22 cellular contexts compared by ENCODE assay signal in the genomic region with DNA sequence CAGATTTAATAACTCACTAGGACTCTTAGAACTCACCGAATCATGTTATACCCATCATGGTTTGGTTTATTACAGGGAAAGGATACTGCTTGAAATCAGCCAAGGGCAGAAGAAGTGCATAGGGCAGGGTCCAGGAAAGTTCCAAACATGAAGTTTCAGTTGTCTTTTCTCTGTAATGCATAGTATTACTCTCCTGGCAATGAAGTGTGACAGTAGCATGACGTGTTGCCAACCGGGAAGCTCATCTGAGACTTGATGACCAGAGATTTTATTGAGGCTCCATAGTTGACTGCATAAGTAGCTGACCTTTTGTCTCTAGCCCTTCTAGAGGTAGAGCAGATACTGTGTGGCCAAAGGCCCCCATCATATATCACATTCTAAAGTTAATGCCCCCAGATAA.
DNase-seq lines count a peak whose midpoint lies in the region; ATAC-seq and FAIRE-seq lines count a peak whose summit lies in the region.
"Had no signal": no experiment of that assay in that cellular context is flagged by ENCODE, and none has a peak within 500 bp of the region (broad histone marks: within the 10 kb centered on the region; RNA-seq: fewer than 3 reads in every experiment).

No MANE protein-coding gene starts in this region.

- no peaks in the 10 kb centered on the region for H3K27me3 ChIP-seq in small intestine (ENCODE audit: control insufficient read depth in 2 of 2, insufficient read depth in 2 of 2, low read length in 2 of 2)
- H3K27me3 ChIP-seq in Karpas-422 (ENCODE audit: low read length): no peaks in the 10 kb centered on the region
- H3K27me3 ChIP-seq: pancreas, SJSA1, uterus had no signal

- DNase-seq in left kidney (ENCODE audit: low read depth, low spot score) (peak; percentile 92), small intestine (no peak), Karpas-422 (no peak), retina (no peak)
- no peak for DNase-seq in stimulated activated CD4-positive, alpha-beta T cell treated with anti-CD3 and anti-CD28 coated beads, Interleukin-15, amount 100 ng/mL, for 24 hours
- DNase-seq: activated B cell treated with CpG ODN at 0.5 μM for 24 hours; activated CD4-positive, alpha-beta memory T cell treated with anti-CD3 and anti-CD28 coated beads, Interleukin-2, amount 10 ng/mL, durations not matched to agents 7 days and 5 days; activated naive CD4-positive, alpha-beta T cell treated with anti-CD3 and anti-CD28 coated beads, Interleukin-2, amount 50 U/mL, for 16 hours; activated T-cell treated with anti-CD3 and anti-CD28 coated beads, Interleukin-2, amount 50 U/mL, for 1 hour; head of caudate nucleus; HFFc6; mesenchymal stem cell; naive thymus-derived CD4-positive, alpha-beta T cell; pancreas; PC-9; uterus had no signal

- H3K4me1 ChIP-seq in small intestine (ENCODE audit: control insufficient read depth in 2 of 2, insufficient read depth in 1 of 2, low read depth in 1 of 2, low read length in 1 of 2): no peaks in the 10 kb centered on the region
- peaks cover 6% of the 10 kb centered on the region for H3K4me1 ChIP-seq in Karpas-422 (ENCODE audit: low read length)
- H3K4me1 ChIP-seq: pancreas, SJSA1, uterus had no signal

- H3K9me3 ChIP-seq in small intestine (ENCODE audit: control insufficient read depth, low read depth) (no peaks in the 10 kb centered on the region), Karpas-422 (ENCODE audit: low read length) (no peaks in the 10 kb centered on the region)
- H3K9me3 ChIP-seq: pancreas, SJSA1, uterus had no signal

- no peaks in the 10 kb centered on the region for H3K9me2 ChIP-seq in Karpas-422 (replicated peaks; ENCODE audit: insufficient read depth, low read length)

- H3K36me3 ChIP-seq in small intestine (ENCODE audit: control insufficient read depth in 2 of 2, insufficient read depth in 2 of 2, low read length in 2 of 2) (peaks cover 3 to 4% of the 10 kb centered on the region in 2 donors), Karpas-422 (ENCODE audit: insufficient read depth, low read length) (peaks cover 20% of the 10 kb centered on the region)
- H3K36me3 ChIP-seq: SJSA1, uterus had no signal

- 92 to 100% (median 95%) methylated on average over 3 of the region's 3 CpGs for WGBS in small intestine, 3 donors

- H3K4me3 ChIP-seq in small intestine (ENCODE audit: low read depth in 1 of 2, low read length in 2 of 2) (no peak overlapping the region), Karpas-422 (ENCODE audit: low read length) (no peak overlapping the region)
- H3K4me3 ChIP-seq: pancreas, PC-9, SJSA1, uterus had no signal

- ATAC-seq in GM18867 (IDR thresholded peaks at IDR 0.05; ENCODE audit: unreplicated experiment) (peak; percentile 54), GM21381 (IDR thresholded peaks at IDR 0.05; ENCODE audit: unreplicated experiment) (peak; percentile 46), HG03097 (IDR thresholded peaks at IDR 0.05; ENCODE audit: low FRiP score, unreplicated experiment) (peak; percentile 44)
- ATAC-seq: naive thymus-derived CD4-positive, alpha-beta T cell; pancreas had no signal

- no peaks in the 10 kb centered on the region for H4K20me1 ChIP-seq in Karpas-422 (ENCODE audit: insufficient read depth, low read depth, low read length)

- FAIRE-seq in small intestine (lab: Jason Lieb, UNC): no peak
- FAIRE-seq: colon, HTR-8/SVneo, pancreas had no signal

- H3K79me2 ChIP-seq in Karpas-422 (ENCODE audit: low read length): no peaks in the 10 kb centered on the region

- H3K9ac ChIP-seq in Karpas-422 (ENCODE audit: low read length): no peak overlapping the region

- no peak overlapping the region for H3K27ac ChIP-seq in small intestine (ENCODE audit: low read depth in 1 of 2, low read length in 1 of 2)
- no peak overlapping the region for H3K27ac ChIP-seq in Karpas-422 (ENCODE audit: low read length)
- H3K27ac ChIP-seq: pancreas, PC-9, SJSA1, uterus had no signal

- no peak overlapping the region for H3K4me2 ChIP-seq in Karpas-422 (ENCODE audit: low read depth, low read length, poor library complexity, severe bottlenecking)
- H3K4me2 ChIP-seq: PC-9 had no signal

- no peak overlapping the region for H2AFZ ChIP-seq in Karpas-422 (ENCODE audit: low read length)
- H2AFZ ChIP-seq: PC-9 had no signal
